Comparison of ENCODE assay signal across 8 cellular contexts in the genomic region with DNA sequence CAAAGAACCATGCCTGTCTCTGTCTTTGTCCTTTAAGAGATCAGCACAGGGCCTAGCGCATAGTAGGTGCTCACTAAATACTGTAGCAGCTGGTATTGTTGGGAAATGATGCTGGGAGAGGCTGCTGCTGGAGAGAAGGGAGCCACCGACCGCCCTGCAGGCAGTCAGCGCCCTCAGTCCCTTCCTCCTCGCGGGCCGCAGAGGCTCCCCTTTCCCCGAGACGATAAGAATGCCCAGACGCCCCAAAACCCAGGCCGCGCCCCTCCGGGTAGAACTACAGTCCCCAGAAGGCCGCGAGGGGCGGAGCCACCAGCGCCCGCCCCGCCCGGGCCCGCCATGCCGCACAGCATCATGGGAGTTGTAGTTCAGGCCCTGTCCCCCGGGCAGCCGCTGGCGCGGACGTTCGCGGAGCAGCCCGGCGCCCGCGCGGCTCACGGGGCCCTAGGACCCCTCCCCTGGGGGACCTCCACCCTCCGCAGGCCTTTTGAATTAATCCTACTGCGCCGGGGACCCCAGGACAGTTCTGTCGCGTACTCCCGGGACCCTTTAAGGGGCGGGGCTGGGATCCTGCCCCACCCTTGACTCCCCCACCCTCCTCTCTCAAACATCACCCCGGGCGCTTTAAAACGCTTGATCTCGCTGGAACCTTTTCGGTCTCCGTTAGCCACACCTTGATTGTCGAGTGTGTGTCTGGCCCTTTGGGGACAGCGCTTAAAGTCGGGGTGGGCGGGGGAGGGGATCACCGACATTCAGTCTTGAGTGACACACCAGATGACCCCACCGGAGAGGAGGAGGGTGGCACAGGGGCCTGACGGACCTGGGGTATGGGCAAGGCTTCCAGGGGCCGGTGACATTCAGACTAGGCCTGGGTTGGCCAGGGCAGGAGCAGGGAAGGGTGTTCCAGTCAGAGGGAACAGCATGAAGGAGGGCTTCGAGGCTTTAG. TPM values are rescaled to one million over a fixed set of nuclear protein-coding genes. Genes with fewer than 3 reads are reported as not detected.
A peak's percentile ranks its signal among the peaks of the same experiment; 100 is the strongest.
DNase-seq lines count a peak whose midpoint lies in the region; ATAC-seq and TF ChIP-seq lines count a peak whose summit lies in the region.

No MANE protein-coding gene starts in this region.

- ATAC-seq in GM18873 (IDR thresholded peaks at IDR 0.05; ENCODE audit: low FRiP score, unreplicated experiment) (peak; percentile 58), HG03432 (IDR thresholded peaks at IDR 0.05; ENCODE audit: unreplicated experiment) (peak; percentile 88), esophagus mucosa (peak; percentile 90)

- H3K27ac ChIP-seq in muscle layer of colon (ENCODE audit: low read depth, low read length) = peak overlapping the region; percentile 95

- H3K4me1 ChIP-seq in muscle layer of colon (ENCODE audit: insufficient read depth, low read length) = peaks cover 8% of the 10 kb centered on the region

- no peaks in the 10 kb centered on the region for H3K36me3 ChIP-seq in muscle layer of colon (ENCODE audit: insufficient read depth, low read length)

- peak overlapping the region; percentile 65 for H3K4me3 ChIP-seq in AG04449 (ENCODE audit: low read depth, low read length)
- peak overlapping the region; percentile 67 to 80 for H3K4me3 ChIP-seq in muscle layer of colon (ENCODE audit: low read depth in 1 of 2, low read length in 2 of 2)

- CTCF ChIA-PET in AG04449 (lab: Yijun Ruan, JAX) = no interaction called here

- POLR2A ChIA-PET in AG04449 (lab: Yijun Ruan, JAX) = interaction anchor here (1.4 kb wide), 1 partner anchor 25 kb away, joined by 5 read pairs; the partner anchor contains the start of gene IER5L

- H3K27me3 ChIP-seq in muscle layer of colon (ENCODE audit: control insufficient read depth in 1 of 2, insufficient read depth in 2 of 2, low read length in 2 of 2) = no peaks in the 10 kb centered on the region

- DNase-seq in AG04449 (ENCODE audit: low read depth, low spot score) (no peak), OCI-M1 (lab: John Stamatoyannopoulos, UW) (peak; percentile 76)
- DNase-seq in activated T-cell treated with anti-CD3 and anti-CD28 coated beads, Interleukin-2, amount 50 U/mL, for 1 hour = peak; percentile 97
- DNase-seq in stimulated activated CD8-positive, alpha-beta memory T cell treated with anti-CD3 and anti-CD28 coated beads, Interleukin-4, amount 100 ng/mL, for 4 hours (ENCODE audit: low read depth in 2 of 2, low spot score in 1 of 2) = peak; percentile 72 to 83

- peak overlapping the region; percentile 53 for H3K9ac ChIP-seq in muscle layer of colon (ENCODE audit: low read length)

- H3K9me3 ChIP-seq in muscle layer of colon (ENCODE audit: low read length) = no peaks in the 10 kb centered on the region

- no peak for TF ChIP-seq CTCF in AG04449 (IDR thresholded peaks at IDR 0.05; ENCODE audit: insufficient read depth, low read length, missing control alignments)

RNA-seq across cellular contexts. Expression of gene IER5L, which starts 24.8 kb away (rescaled TPM):
- total RNA-seq in esophagus mucosa = 8.1 TPM
